ENCODE assay signal across 1 cellular context in the genomic region with DNA sequence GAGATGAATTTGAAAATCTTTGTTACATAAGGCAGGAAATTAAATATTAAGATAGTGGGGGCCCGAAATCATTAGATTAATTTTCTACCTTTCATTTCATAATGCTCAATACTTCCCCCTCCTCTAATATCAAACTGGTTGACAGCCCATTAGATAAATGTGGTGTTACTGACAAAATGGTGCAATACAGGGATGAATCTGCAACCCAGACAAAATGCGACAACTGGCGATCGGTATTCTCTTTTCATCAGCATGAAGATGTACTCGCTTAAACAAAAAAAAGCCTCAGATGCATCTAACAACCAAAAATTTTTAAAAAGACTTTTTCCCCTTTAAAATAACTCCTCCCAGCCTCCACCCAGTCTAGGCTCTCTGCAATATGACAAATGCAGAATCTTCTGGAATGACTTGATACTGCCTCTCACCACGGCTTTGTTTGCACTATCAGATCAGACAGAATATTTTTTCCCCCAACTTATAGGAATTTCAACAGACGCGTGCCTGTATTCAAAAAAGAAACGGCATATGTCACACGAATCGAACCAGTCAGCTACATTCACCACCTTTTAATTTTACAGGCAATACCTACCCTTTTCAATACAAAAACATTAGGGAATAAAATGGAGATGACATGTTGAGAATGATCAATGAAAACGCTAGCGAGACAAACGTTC.
TF ChIP-seq lines count a peak whose summit lies in the region.

No MANE protein-coding gene starts in this region.

TF ChIP-seq in WTC11, 78 proteins besides CTCF, POLR2A, EP300 and RAD21 (continued from another document):
- TF ChIP-seq, protein P1, sequence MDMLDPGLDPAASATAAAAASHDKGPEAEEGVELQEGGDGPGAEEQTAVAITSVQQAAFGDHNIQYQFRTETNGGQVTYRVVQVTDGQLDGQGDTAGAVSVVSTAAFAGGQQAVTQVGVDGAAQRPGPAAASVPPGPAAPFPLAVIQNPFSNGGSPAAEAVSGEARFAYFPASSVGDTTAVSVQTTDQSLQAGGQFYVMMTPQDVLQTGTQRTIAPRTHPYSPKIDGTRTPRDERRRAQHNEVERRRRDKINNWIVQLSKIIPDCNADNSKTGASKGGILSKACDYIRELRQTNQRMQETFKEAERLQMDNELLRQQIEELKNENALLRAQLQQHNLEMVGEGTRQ (CRISPR knock-in tag; IDR thresholded peaks at IDR 0.05), result no peak
- TF ChIP-seq NFATC4 (CRISPR knock-in tag; IDR thresholded peaks at IDR 0.05) (no peak), ZNF219 (CRISPR knock-in tag; IDR thresholded peaks at IDR 0.05; ENCODE audit: borderline replicate concordance) (no peak), TEAD1 (CRISPR knock-in tag; IDR thresholded peaks at IDR 0.05) (no peak), FOXK1 (CRISPR knock-in tag; IDR thresholded peaks at IDR 0.05) (no peak), NR2C2 (CRISPR knock-in tag; IDR thresholded peaks at IDR 0.05) (no peak), MYBL2 (CRISPR knock-in tag; IDR thresholded peaks at IDR 0.05) (no peak), RORB (CRISPR knock-in tag; IDR thresholded peaks at IDR 0.05) (no peak), MLX (CRISPR knock-in tag; IDR thresholded peaks at IDR 0.05) (no peak)
- TF ChIP-seq, protein P2, sequence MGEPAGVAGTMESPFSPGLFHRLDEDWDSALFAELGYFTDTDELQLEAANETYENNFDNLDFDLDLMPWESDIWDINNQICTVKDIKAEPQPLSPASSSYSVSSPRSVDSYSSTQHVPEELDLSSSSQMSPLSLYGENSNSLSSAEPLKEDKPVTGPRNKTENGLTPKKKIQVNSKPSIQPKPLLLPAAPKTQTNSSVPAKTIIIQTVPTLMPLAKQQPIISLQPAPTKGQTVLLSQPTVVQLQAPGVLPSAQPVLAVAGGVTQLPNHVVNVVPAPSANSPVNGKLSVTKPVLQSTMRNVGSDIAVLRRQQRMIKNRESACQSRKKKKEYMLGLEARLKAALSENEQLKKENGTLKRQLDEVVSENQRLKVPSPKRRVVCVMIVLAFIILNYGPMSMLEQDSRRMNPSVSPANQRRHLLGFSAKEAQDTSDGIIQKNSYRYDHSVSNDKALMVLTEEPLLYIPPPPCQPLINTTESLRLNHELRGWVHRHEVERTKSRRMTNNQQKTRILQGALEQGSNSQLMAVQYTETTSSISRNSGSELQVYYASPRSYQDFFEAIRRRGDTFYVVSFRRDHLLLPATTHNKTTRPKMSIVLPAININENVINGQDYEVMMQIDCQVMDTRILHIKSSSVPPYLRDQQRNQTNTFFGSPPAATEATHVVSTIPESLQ (CRISPR knock-in tag; IDR thresholded peaks at IDR 0.05), result no peak
- TF ChIP-seq, protein P3, sequence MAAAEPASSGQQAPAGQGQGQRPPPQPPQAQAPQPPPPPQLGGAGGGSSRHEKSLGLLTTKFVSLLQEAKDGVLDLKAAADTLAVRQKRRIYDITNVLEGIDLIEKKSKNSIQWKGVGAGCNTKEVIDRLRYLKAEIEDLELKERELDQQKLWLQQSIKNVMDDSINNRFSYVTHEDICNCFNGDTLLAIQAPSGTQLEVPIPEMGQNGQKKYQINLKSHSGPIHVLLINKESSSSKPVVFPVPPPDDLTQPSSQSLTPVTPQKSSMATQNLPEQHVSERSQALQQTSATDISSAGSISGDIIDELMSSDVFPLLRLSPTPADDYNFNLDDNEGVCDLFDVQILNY (CRISPR knock-in tag; IDR thresholded peaks at IDR 0.05), result no peak
- TF ChIP-seq, protein P4, sequence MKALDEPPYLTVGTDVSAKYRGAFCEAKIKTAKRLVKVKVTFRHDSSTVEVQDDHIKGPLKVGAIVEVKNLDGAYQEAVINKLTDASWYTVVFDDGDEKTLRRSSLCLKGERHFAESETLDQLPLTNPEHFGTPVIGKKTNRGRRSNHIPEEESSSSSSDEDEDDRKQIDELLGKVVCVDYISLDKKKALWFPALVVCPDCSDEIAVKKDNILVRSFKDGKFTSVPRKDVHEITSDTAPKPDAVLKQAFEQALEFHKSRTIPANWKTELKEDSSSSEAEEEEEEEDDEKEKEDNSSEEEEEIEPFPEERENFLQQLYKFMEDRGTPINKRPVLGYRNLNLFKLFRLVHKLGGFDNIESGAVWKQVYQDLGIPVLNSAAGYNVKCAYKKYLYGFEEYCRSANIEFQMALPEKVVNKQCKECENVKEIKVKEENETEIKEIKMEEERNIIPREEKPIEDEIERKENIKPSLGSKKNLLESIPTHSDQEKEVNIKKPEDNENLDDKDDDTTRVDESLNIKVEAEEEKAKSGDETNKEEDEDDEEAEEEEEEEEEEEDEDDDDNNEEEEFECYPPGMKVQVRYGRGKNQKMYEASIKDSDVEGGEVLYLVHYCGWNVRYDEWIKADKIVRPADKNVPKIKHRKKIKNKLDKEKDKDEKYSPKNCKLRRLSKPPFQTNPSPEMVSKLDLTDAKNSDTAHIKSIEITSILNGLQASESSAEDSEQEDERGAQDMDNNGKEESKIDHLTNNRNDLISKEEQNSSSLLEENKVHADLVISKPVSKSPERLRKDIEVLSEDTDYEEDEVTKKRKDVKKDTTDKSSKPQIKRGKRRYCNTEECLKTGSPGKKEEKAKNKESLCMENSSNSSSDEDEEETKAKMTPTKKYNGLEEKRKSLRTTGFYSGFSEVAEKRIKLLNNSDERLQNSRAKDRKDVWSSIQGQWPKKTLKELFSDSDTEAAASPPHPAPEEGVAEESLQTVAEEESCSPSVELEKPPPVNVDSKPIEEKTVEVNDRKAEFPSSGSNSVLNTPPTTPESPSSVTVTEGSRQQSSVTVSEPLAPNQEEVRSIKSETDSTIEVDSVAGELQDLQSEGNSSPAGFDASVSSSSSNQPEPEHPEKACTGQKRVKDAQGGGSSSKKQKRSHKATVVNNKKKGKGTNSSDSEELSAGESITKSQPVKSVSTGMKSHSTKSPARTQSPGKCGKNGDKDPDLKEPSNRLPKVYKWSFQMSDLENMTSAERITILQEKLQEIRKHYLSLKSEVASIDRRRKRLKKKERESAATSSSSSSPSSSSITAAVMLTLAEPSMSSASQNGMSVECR (CRISPR knock-in tag; IDR thresholded peaks at IDR 0.05; ENCODE audit: borderline replicate concordance), result no peak
- TF ChIP-seq, protein P5, sequence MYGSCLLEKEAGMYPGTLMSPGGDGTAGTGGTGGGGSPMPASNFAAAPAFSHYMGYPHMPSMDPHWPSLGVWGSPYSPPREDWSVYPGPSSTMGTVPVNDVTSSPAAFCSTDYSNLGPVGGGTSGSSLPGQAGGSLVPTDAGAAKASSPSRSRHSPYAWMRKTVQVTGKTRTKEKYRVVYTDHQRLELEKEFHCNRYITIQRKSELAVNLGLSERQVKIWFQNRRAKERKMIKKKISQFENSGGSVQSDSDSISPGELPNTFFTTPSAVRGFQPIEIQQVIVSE (CRISPR knock-in tag; IDR thresholded peaks at IDR 0.05; ENCODE audit: borderline replicate concordance), result no peak
TF ChIP-seq in WTC11: peak in this region for 0.
